In the genomic region with DNA sequence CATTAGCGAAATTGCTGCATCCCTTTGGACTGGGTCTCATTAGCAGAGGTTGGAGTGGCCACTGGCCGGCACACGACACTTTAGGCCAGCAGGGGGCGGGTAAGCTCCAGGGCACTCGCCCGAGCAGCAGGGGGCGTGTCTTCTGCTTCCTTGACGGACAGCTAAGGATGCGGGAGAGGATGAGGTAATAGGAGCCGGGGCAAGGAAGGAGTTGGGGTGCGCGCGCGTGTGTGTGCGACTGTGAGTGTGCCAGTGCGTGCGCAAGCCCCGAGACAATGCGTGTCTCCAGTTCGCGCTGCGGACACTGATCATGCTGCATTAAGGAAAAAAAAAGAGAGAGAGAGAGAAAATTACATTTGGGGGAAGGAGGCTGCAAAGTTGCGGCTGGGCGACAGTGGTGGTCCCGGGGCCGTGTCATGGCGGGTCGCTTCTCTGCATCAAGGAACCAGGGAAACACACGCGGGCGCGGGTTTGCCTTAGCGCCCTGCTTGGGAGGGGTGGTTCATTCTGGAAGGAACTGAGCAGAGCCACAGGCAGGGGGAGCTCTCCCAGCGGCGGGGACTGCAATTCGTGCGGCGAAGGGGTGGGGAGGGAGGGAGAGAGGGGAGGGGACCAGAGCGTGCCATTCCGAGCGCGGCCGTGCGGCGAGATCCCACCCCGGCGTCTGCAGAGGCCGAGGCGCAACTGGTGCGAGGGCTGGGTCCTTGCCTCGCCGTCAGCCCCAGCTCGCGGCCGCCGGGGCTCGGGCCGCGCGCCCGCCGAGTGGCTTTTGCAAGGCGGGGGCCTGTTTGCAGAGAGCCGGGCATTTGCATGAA, we compare ENCODE assay signal across 8 cellular contexts.
DNase-seq lines count a peak whose midpoint lies in the region; ATAC-seq and TF ChIP-seq lines count a peak whose summit lies in the region.

A gene (plus strand): TSS at position 625 of the 815 bp plus-strand sequence. CDS start 464 bp downstream, outside the sequence.

- peak; percentile 87 for TF ChIP-seq CTCF in AG10803 (conservative IDR thresholded peaks at IDR 0.05; ENCODE audit: low read length)
- peak; percentile 90 for TF ChIP-seq CTCF in choroid plexus epithelial cell (conservative IDR thresholded peaks at IDR 0.05; ENCODE audit: low read depth, low read length)

- ATAC-seq in GM18909 (IDR thresholded peaks at IDR 0.05; ENCODE audit: poor library complexity, unreplicated experiment): peak; percentile 79
- peak; percentile 73 for ATAC-seq in HG03159 (IDR thresholded peaks at IDR 0.05; ENCODE audit: unreplicated experiment)

- H3K27ac ChIP-seq in layer of hippocampus (ENCODE audit: low read depth, low read length): peak within 1 kb of the TSS; percentile 97

- DNase-seq in AG10803 (ENCODE audit: low read depth): peak; percentile 84
- peak; percentile 84 for DNase-seq in NCI-H345 treated with DMSO at 0.1 percent for 48 hours (lab: John Stamatoyannopoulos, UW; ENCODE audit: unreplicated experiment)
- DNase-seq in activated CD4-positive, alpha-beta T cell treated with anti-CD3 and anti-CD28 coated beads for 24 hours (ENCODE audit: low read depth in 2 of 2): peak; percentile 86 to 87
- peak; percentile 92 for DNase-seq in choroid plexus epithelial cell (ENCODE audit: low read depth)
- DNase-seq in stimulated activated CD4-positive, alpha-beta T cell treated with anti-CD3 and anti-CD28 coated beads, Interleukin-1b, Interleukin-23, amount 100 ng/mL, for 24 hours (ENCODE audit: low read depth in 4 of 4, low spot score in 1 of 4): peak; percentile 82 to 93 (median 88)

- peak within 1 kb of the TSS; percentile 59 for H3K4me3 ChIP-seq in AG10803 (ENCODE audit: low read length)
- H3K4me3 ChIP-seq in choroid plexus epithelial cell (ENCODE audit: low read depth, low read length): peak within 1 kb of the TSS; percentile 61

- no peaks in the 10 kb centered on the region for H3K27me3 ChIP-seq in layer of hippocampus (ENCODE audit: control insufficient read depth, insufficient read depth, low read length)

Comparison
In these comparisons a context has a peak if more than half of its experiments do, and no peak if none do; other contexts are left out.
1. Peak in every context shown above with its lines: DNase-seq, ATAC-seq, H3K4me3 ChIP-seq and H3K27ac ChIP-seq.